Comparison of ENCODE assay signal across 1 cellular context in genomic region chr4:184400375-184400870, GRCh38.
TF ChIP-seq lines count a peak whose summit lies in the region.

No MANE protein-coding gene starts in this region.

TF ChIP-seq in GM23338, 12 proteins besides CTCF, POLR2A, EP300 and RAD21 (continued from another document):
- TF ChIP-seq, protein P1, sequence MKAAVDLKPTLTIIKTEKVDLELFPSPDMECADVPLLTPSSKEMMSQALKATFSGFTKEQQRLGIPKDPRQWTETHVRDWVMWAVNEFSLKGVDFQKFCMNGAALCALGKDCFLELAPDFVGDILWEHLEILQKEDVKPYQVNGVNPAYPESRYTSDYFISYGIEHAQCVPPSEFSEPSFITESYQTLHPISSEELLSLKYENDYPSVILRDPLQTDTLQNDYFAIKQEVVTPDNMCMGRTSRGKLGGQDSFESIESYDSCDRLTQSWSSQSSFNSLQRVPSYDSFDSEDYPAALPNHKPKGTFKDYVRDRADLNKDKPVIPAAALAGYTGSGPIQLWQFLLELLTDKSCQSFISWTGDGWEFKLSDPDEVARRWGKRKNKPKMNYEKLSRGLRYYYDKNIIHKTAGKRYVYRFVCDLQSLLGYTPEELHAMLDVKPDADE (IDR thresholded peaks at IDR 0.05), result no peak
- no peak for TF ChIP-seq JUNB (IDR thresholded peaks at IDR 0.05; ENCODE audit: unreplicated experiment)
- no peak for TF ChIP-seq EZH2phosphoT487 (IDR thresholded peaks at IDR 0.05; ENCODE audit: unreplicated experiment)
TF ChIP-seq in GM23338: peak in this region for 0.
